21 cellular contexts compared by ENCODE assay signal in the genomic region with DNA sequence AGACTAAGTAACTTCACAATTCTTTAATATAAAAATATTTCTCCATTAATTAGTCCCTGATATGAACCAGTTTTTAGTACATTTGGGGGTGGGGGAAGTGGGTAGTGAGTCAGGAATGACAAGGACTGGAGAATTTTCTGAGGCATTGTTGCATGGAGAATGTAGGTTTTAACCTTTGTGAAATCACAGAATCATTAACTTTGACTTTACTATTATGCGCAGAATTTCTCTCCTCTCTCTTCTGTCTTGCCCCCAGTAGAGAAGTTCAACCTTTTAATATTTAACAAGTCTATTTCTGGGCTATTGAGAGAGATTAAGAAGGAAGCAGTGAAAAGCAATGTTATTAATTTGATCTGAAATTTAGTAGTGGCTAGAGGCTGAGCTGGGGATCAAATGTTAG.
DNase-seq lines count a peak whose midpoint lies in the region; ATAC-seq, FAIRE-seq and TF ChIP-seq lines count a peak whose summit lies in the region.
"Had no signal": no experiment of that assay in that cellular context is flagged by ENCODE, and none has a peak within 500 bp of the region (broad histone marks: within the 10 kb centered on the region; RNA-seq: fewer than 3 reads in every experiment).

No MANE protein-coding gene starts in this region.

- H3K27me3 Mint-ChIP-seq in T-cell (no peaks in the 10 kb centered on the region), Calu3 (ENCODE audit: unreplicated experiment) (no peaks in the 10 kb centered on the region)
- H3K27me3 Mint-ChIP-seq: IgD-negative memory B cell had no signal

- intact Hi-C loops in Calu3 (cut with micrococcal nuclease; ENCODE audit: unreplicated experiment) = no loop called here

- H3K4me3 ChIP-seq in A549 = no peak overlapping the region
- H3K4me3 ChIP-seq in epithelial cell of proximal tubule (ENCODE audit: low read depth, low read length) = peak overlapping the region; percentile 12
- H3K4me3 ChIP-seq: SJSA1 had no signal

- no peak for TF ChIP-seq POLR2A in A549 (IDR thresholded peaks at IDR 0.05; ENCODE audit: low read length)

- BruUV-seq in Calu3 (replicated peaks; lab: Mats Ljungman, UMichigan) = no TSS peak

- ATAC-seq in A549 = peak in 1 of 2 experiments; percentile 43; a peak in 2 of 6 replicates
- ATAC-seq in T-cell (replicated peaks in 1 of 4) = no peak
- ATAC-seq: CD8-positive, alpha-beta T cell; Right ventricle myocardium inferior had no signal

- peak in 1 of 2 experiments; percentile 18 for DNase-seq in A549 (ENCODE audit: low read depth in 1 of 2, low spot score in 1 of 2)
- peak; percentile 2 for DNase-seq in NCI-H69 (lab: John Stamatoyannopoulos, UW)
- DNase-seq in epithelial cell of proximal tubule (ENCODE audit: low read depth) = peak; percentile 93
- peak; percentile 43 for DNase-seq in left kidney (ENCODE audit: low read depth, low spot score)
- DNase-seq in activated CD4-positive, alpha-beta T cell treated with anti-CD3 and anti-CD28 coated beads for 1 hour = no peak
- no peak for DNase-seq in T-cell
- no peak for DNase-seq in Calu3
- no peak for DNase-seq in NCI-H146 (lab: John Stamatoyannopoulos, UW)
- DNase-seq: AML-193; C1 segment of cervical spinal cord; CD8-positive, alpha-beta T cell; GF-D8; NCI-H1105; NCI-H1694; NCI-H2081; NCI-H345 had no signal

- H3K9me3 Mint-ChIP-seq in T-cell (peaks cover 0 to 6% (median 0%) of the 10 kb centered on the region in 3 donors), Calu3 (ENCODE audit: low read depth, unreplicated experiment) (no peaks in the 10 kb centered on the region)
- H3K9me3 Mint-ChIP-seq: CD8-positive, alpha-beta T cell had no signal

- H3K4me1 Mint-ChIP-seq in T-cell = no peaks in the 10 kb centered on the region
- H3K4me1 Mint-ChIP-seq in Calu3 (ENCODE audit: low read depth, unreplicated experiment) = peaks cover 9% of the 10 kb centered on the region
- H3K4me1 Mint-ChIP-seq: IgD-negative memory B cell had no signal

- H3K27ac ChIP-seq in A549 = peak overlapping the region in 1 of 2 experiments; percentile 53; a peak in 3 of 6 replicates
- H3K27ac ChIP-seq: 22Rv1, SJSA1 had no signal

- FAIRE-seq in A549 (lab: Jason Lieb, UNC) = no peak
- FAIRE-seq: H54 had no signal

- H3K9me3 ChIP-seq in A549 = no peaks in the 10 kb centered on the region
- H3K9me3 ChIP-seq: SJSA1 had no signal

- no peak for TF ChIP-seq EP300 in A549 (IDR thresholded peaks at IDR 0.05)

- CTCF ChIA-PET in A549 (lab: Yijun Ruan, JAX) = no interaction called here
- CTCF ChIA-PET in T-cell (lab: Charles Lee) = no interaction called here
- CTCF ChIA-PET in Calu3 (lab: Charles Lee) = no interaction called here

- peaks cover 12% of the 10 kb centered on the region; the same call in 2 of the 3 replicates for H3K4me1 ChIP-seq in A549
- H3K4me1 ChIP-seq: SJSA1 had no signal

- 4% methylated on average over 1 of the region's 1 CpG for WGBS in A549 (ENCODE audit: missing lambda C conversion rate)

- H3K27ac Mint-ChIP-seq in T-cell (no peak overlapping the region), Calu3 (ENCODE audit: unreplicated experiment) (no peak overlapping the region)
- H3K27ac Mint-ChIP-seq: CD8-positive, alpha-beta T cell; IgD-negative memory B cell had no signal

- H3K36me3 Mint-ChIP-seq in T-cell (no peaks in the 10 kb centered on the region), Calu3 (ENCODE audit: insufficient read depth, unreplicated experiment) (no peaks in the 10 kb centered on the region)
- H3K36me3 Mint-ChIP-seq: CD8-positive, alpha-beta T cell; IgD-negative memory B cell had no signal

- H3K4me3 Mint-ChIP-seq in T-cell (no peak overlapping the region), Calu3 (ENCODE audit: low read depth, unreplicated experiment) (no peak overlapping the region)
- H3K4me3 Mint-ChIP-seq: CD8-positive, alpha-beta T cell; IgD-negative memory B cell had no signal

- no peak for TF ChIP-seq RAD21 in A549 (conservative IDR thresholded peaks at IDR 0.05 in 1 of 2, IDR thresholded peaks at IDR 0.05 in 1 of 2)

- peak overlapping the region; percentile 55 for H3K4me2 ChIP-seq in A549

- POLR2A ChIA-PET in A549 (lab: Yijun Ruan, JAX) (no interaction called here), T-cell (lab: Charles Lee) (no interaction called here)

- no peak for TF ChIP-seq CTCF in A549 (IDR thresholded peaks at IDR 0.05)
- no peak for TF ChIP-seq CTCF in epithelial cell of proximal tubule (conservative IDR thresholded peaks at IDR 0.05; ENCODE audit: low read depth, low read length)
- TF ChIP-seq CTCF in Calu3 (IDR thresholded peaks at IDR 0.05; ENCODE audit: unreplicated experiment) = no peak

TF ChIP-seq in A549, 52 proteins besides CTCF, POLR2A, EP300 and RAD21:
- TF ChIP-seq MYC (IDR thresholded peaks at IDR 0.05; ENCODE audit: borderline replicate concordance, low read length) (no peak), FOSL2 (IDR thresholded peaks at IDR 0.05) (no peak), FOSL2 (CRISPR knock-in tag; IDR thresholded peaks at IDR 0.05) (no peak), NPAS2 (CRISPR knock-in tag; IDR thresholded peaks at IDR 0.05; ENCODE audit: borderline replicate concordance) (no peak), NFE2L2 (conservative IDR thresholded peaks at IDR 0.05; ENCODE audit: low read length) (no peak), MAX (IDR thresholded peaks at IDR 0.05) (no peak), POLR2AphosphoS2 (conservative IDR thresholded peaks at IDR 0.05; ENCODE audit: low read length) (no peak), ZNF302 (CRISPR knock-in tag; IDR thresholded peaks at IDR 0.05) (no peak), CHD4 (IDR thresholded peaks at IDR 0.05; ENCODE audit: borderline replicate concordance) (no peak), TP53 (CRISPR knock-in tag; IDR thresholded peaks at IDR 0.05) (no peak), ZSCAN20 (CRISPR knock-in tag; IDR thresholded peaks at IDR 0.05) (no peak), CBX2 (IDR thresholded peaks at IDR 0.05; ENCODE audit: borderline replicate concordance, low read depth) (no peak), FOXS1 (CRISPR knock-in tag; IDR thresholded peaks at IDR 0.05) (no peak), MAZ (IDR thresholded peaks at IDR 0.05; ENCODE audit: borderline replicate concordance, low read depth, low read length) (no peak), RARB (CRISPR knock-in tag; IDR thresholded peaks at IDR 0.05) (no peak)
- TF ChIP-seq, protein P1, sequence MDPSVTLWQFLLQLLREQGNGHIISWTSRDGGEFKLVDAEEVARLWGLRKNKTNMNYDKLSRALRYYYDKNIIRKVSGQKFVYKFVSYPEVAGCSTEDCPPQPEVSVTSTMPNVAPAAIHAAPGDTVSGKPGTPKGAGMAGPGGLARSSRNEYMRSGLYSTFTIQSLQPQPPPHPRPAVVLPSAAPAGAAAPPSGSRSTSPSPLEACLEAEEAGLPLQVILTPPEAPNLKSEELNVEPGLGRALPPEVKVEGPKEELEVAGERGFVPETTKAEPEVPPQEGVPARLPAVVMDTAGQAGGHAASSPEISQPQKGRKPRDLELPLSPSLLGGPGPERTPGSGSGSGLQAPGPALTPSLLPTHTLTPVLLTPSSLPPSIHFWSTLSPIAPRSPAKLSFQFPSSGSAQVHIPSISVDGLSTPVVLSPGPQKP (IDR thresholded peaks at IDR 0.05; ENCODE audit: low read depth, low read length) = no peak
- TF ChIP-seq, protein P2, sequence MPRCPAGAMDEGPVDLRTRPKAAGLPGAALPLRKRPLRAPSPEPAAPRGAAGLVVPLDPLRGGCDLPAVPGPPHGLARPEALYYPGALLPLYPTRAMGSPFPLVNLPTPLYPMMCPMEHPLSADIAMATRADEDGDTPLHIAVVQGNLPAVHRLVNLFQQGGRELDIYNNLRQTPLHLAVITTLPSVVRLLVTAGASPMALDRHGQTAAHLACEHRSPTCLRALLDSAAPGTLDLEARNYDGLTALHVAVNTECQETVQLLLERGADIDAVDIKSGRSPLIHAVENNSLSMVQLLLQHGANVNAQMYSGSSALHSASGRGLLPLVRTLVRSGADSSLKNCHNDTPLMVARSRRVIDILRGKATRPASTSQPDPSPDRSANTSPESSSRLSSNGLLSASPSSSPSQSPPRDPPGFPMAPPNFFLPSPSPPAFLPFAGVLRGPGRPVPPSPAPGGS (IDR thresholded peaks at IDR 0.05) = no peak
- TF ChIP-seq, protein P3, sequence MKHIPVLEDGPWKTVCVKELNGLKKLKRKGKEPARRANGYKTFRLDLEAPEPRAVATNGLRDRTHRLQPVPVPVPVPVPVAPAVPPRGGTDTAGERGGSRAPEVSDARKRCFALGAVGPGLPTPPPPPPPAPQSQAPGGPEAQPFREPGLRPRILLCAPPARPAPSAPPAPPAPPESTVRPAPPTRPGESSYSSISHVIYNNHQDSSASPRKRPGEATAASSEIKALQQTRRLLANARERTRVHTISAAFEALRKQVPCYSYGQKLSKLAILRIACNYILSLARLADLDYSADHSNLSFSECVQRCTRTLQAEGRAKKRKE (CRISPR knock-in tag; IDR thresholded peaks at IDR 0.05; ENCODE audit: low read depth) = no peak

Comparison
In these comparisons a context has a peak if more than half of its experiments do, and no peak if none do; other contexts are left out.
1. DNase-seq: peak in NCI-H69 (single experiment), epithelial cell of proximal tubule (single experiment) and left kidney (single experiment); none in activated CD4-positive, alpha-beta T cell treated with anti-CD3 and anti-CD28 coated beads for 1 hour (single experiment), T-cell (0 of 34), Calu3 (single experiment) and NCI-H146 (single experiment).